In genomic region chr3:62289922-62290321, GRCh38 we compare ENCODE assay signal across 8 cellular contexts.
"Had no signal": no experiment of that assay in that cellular context is flagged by ENCODE, and none has a peak within 500 bp of the region (broad histone marks: within the 10 kb centered on the region; RNA-seq: fewer than 3 reads in every experiment).

No MANE protein-coding gene starts in this region.

- H3K36me3 ChIP-seq: HAP-1 had no signal

- DNase-seq: GM23248, GOT3, H7, KBM-7 had no signal

- H3K27ac ChIP-seq: GM23248, HL-60 had no signal

- ATAC-seq: HCT116, HepG2 had no signal

- H3K4me3 ChIP-seq: GM23248, HAP-1 had no signal

- H3K9me3 ChIP-seq: HAP-1 had no signal
